In genomic region chr1:6483761-6484117, GRCh38 we compare ENCODE assay signal across 24 cellular contexts. TPM values are rescaled to one million over a fixed set of nuclear protein-coding genes. Genes with fewer than 3 reads are reported as not detected.
"Had no signal": no experiment of that assay in that cellular context is flagged by ENCODE, and none has a peak within 500 bp of the region (broad histone marks: within the 10 kb centered on the region; RNA-seq: fewer than 3 reads in every experiment).

No MANE protein-coding gene starts in this region.

- H3K36me3 Mint-ChIP-seq: activated naive CD4-positive, alpha-beta T cell treated with anti-CD3 and anti-CD28 coated beads, Interleukin-2, amount 50 U/mL, for 72 hours; memory B cell; natural killer cell; T-cell had no signal

- H3K27ac Mint-ChIP-seq: activated CD8-positive, alpha-beta T cell treated with anti-CD3 and anti-CD28 coated beads for 36 hours; activated naive CD4-positive, alpha-beta T cell treated with anti-CD3 and anti-CD28 coated beads, Interleukin-2, amount 50 U/mL, for 72 hours; dendritic cell treated with granulocyte-macrophage colony-stimulating factor and Interleukin-4, amounts not matched to agents 40 ng/mL and 50 ng/mL, for 4 days; memory B cell; natural killer cell; T-cell had no signal

- H3K27me3 ChIP-seq: adrenal gland, foreskin keratinocyte had no signal

- H3K4me3 ChIP-seq: adrenal gland, tibial nerve had no signal

- H3K27ac ChIP-seq: adrenal gland, foreskin keratinocyte, psoas muscle, tibial nerve had no signal

- ATAC-seq: activated CD8-positive, alpha-beta T cell treated with anti-CD3 and anti-CD28 coated beads for 36 hours; activated naive CD4-positive, alpha-beta T cell treated with anti-CD3 and anti-CD28 coated beads, Interleukin-2, amount 50 U/mL, for 72 hours; foreskin keratinocyte; left ventricle myocardium superior; natural killer cell; psoas muscle; right cardiac atrium; SK-N-SH treated with all-trans-retinoic acid at 6 μM for 48 hours; T-cell had no signal

- H3K9me3 Mint-ChIP-seq: activated CD8-positive, alpha-beta T cell treated with anti-CD3 and anti-CD28 coated beads for 36 hours; activated naive CD4-positive, alpha-beta T cell treated with anti-CD3 and anti-CD28 coated beads, Interleukin-2, amount 50 U/mL, for 72 hours; dendritic cell treated with granulocyte-macrophage colony-stimulating factor and Interleukin-4, amounts not matched to agents 40 ng/mL and 50 ng/mL, for 4 days; memory B cell; natural killer cell; T-cell had no signal

- DNase-seq: activated CD4-positive, alpha-beta T cell treated with anti-CD3 and anti-CD28 coated beads for 48 hours; activated CD4-positive, CD25-positive, alpha-beta regulatory T cell; activated CD8-positive, alpha-beta memory T cell treated with anti-CD3 and anti-CD28 coated beads, Interleukin-2, amount 50 U/mL, for 4 hours; activated CD8-positive, alpha-beta T cell treated with anti-CD3 and anti-CD28 coated beads for 36 hours; activated effector memory CD4-positive, alpha-beta T cell treated with anti-CD3 and anti-CD28 coated beads, Interleukin-2, amount 50 U/mL, for 16 hours; activated T-cell treated with anti-CD3 and anti-CD28 coated beads, Interleukin-2, amount 50 U/mL, for 48 hours; effector CD8-positive, alpha-beta T cell; foreskin keratinocyte; hypothalamus; left ventricle myocardium superior; natural killer cell; psoas muscle; right cardiac atrium; stimulated activated CD4-positive, alpha-beta T cell treated with anti-CD3 and anti-CD28 coated beads, Interleukin-2, amount 100 ng/mL, for 24 hours; stimulated activated naive CD4-positive, alpha-beta T cell treated with Interleukin-2 at 50 U/mL for 16 hours; T-cell had no signal

- H3K36me3 ChIP-seq: adrenal gland, tibial nerve had no signal

- H3K4me1 ChIP-seq: psoas muscle had no signal

- H3K4me3 Mint-ChIP-seq: activated CD8-positive, alpha-beta T cell treated with anti-CD3 and anti-CD28 coated beads for 36 hours; dendritic cell treated with granulocyte-macrophage colony-stimulating factor and Interleukin-4, amounts not matched to agents 40 ng/mL and 50 ng/mL, for 4 days; memory B cell; natural killer cell; T-cell had no signal

- H3K9me3 ChIP-seq: adrenal gland, psoas muscle, tibial nerve had no signal

RNA-seq across cellular contexts. Expression of gene ESPN, which starts 59.2 kb away (rescaled TPM):
- total RNA-seq: fibroblast of lung, osteoblast, psoas muscle had no signal
- polyA plus RNA-seq: fibroblast of lung had no signal
